9 cellular contexts compared by ENCODE assay signal in genomic region chr5:84435861-84436346, GRCh38. TPM values are rescaled to one million over a fixed set of nuclear protein-coding genes. Genes with fewer than 3 reads are reported as not detected.
A peak's percentile ranks its signal among the peaks of the same experiment; 100 is the strongest.
DNase-seq lines count a peak whose midpoint lies in the region; ATAC-seq and TF ChIP-seq lines count a peak whose summit lies in the region.
"Not testable (repeated sequence)": the region's sequence is repeated elsewhere in the genome, so short reads cannot be mapped to it uniquely, and the experiment has no call there.
"Had no signal": no experiment of that assay in that cellular context is flagged by ENCODE, and none has a peak within 500 bp of the region (broad histone marks: within the 10 kb centered on the region; RNA-seq: fewer than 3 reads in every experiment).

No MANE protein-coding gene starts in this region.

- RAD21 ChIA-PET in HCT116 (lab: Charles Lee; ENCODE audit: low non-redundant PET in 1 of 2, low total read pairs in 2 of 2, uncharacterized antibody in 2 of 2, unreplicated experiment in 2 of 2), result not testable (repeated sequence)

- peak overlapping the region; percentile 54 for H2AFZ ChIP-seq in HCT116 (ENCODE audit: low read depth, low read length, poor library complexity, severe bottlenecking)

- not testable (repeated sequence) for TF ChIP-seq POLR2A in HCT116 (IDR thresholded peaks at IDR 0.05; ENCODE audit: borderline replicate concordance, extremely low read depth, insufficient read depth, insufficient read length)

- not testable (repeated sequence) for H3K27me3 Mint-ChIP-seq in Calu3 (ENCODE audit: unreplicated experiment); nephron (ENCODE audit: low read depth)

- not testable (repeated sequence) for H3K79me2 ChIP-seq in HCT116 (ENCODE audit: insufficient read depth, low read length)

- H3K36me3 Mint-ChIP-seq in Calu3 (ENCODE audit: insufficient read depth, unreplicated experiment); nephron (ENCODE audit: low read depth): not testable (repeated sequence)

- not testable (repeated sequence) for H3K9me2 ChIP-seq in HCT116 (ENCODE audit: insufficient read depth)

- H3K4me3 ChIP-seq in HCT116 (replicated peaks in 1 of 2; ENCODE audit: low read depth in 1 of 2, low read length in 2 of 2); brain microvascular endothelial cell (ENCODE audit: low read depth, low read length): not testable (repeated sequence)
- H3K4me3 ChIP-seq in SK-N-MC, result peak overlapping the region; percentile 45

- H3K27ac Mint-ChIP-seq in Calu3 (ENCODE audit: unreplicated experiment), result not testable (repeated sequence)
- H3K27ac Mint-ChIP-seq in nephron, result peak overlapping the region; percentile 10 to 85 (median 42)

- H3K27ac ChIP-seq in HCT116 (ENCODE audit: low read depth, low read length); foreskin keratinocyte: not testable (repeated sequence)
- peak overlapping the region; percentile 73; the same call in 1 of the 2 replicates for H3K27ac ChIP-seq in SK-N-MC
- H3K27ac ChIP-seq in brain microvascular endothelial cell, result peak overlapping the region; percentile 34

- CTCF ChIA-PET in Calu3 (lab: Charles Lee); HCT116 (lab: Charles Lee): not testable (repeated sequence)

- TF ChIP-seq RAD21 in HCT116 (IDR thresholded peaks at IDR 0.05; ENCODE audit: low read depth), result not testable (repeated sequence)

- H3K36me3 ChIP-seq in HCT116 (ENCODE audit: control insufficient read depth in 1 of 2, insufficient read depth in 2 of 2, low read length in 2 of 2); SK-N-MC (ENCODE audit: insufficient read depth, low read length); brain microvascular endothelial cell (replicated peaks): not testable (repeated sequence)

- not testable (repeated sequence) for H3K27me3 ChIP-seq in HCT116 (ENCODE audit: insufficient read depth, low read length); brain microvascular endothelial cell (replicated peaks)
- peaks cover 13% of the 10 kb centered on the region for H3K27me3 ChIP-seq in foreskin keratinocyte

- H3K9me3 ChIP-seq in HCT116 (ENCODE audit: control insufficient read depth in 1 of 2, insufficient read depth in 1 of 2, low read depth in 1 of 2, low read length in 2 of 2); SK-N-MC (ENCODE audit: low read depth, low read length): not testable (repeated sequence)

- in situ Hi-C loops in brain microvascular endothelial cell (cut with HindIII; ENCODE audit: low pct_ligation_motif_present, low sequenced_read_pairs), result not testable (repeated sequence)

- H3K9me3 Mint-ChIP-seq in Calu3 (ENCODE audit: low read depth, unreplicated experiment); nephron: not testable (repeated sequence)

- H3K4me3 Mint-ChIP-seq in Calu3 (ENCODE audit: low read depth, unreplicated experiment), result peak overlapping the region; percentile 9
- H3K4me3 Mint-ChIP-seq in nephron, result not testable (repeated sequence)

- H3K4me1 ChIP-seq in HCT116 (ENCODE audit: control insufficient read depth in 1 of 2, insufficient read depth in 2 of 2, low read length in 2 of 2), result peaks cover 23 to 25% of the 10 kb centered on the region in 2 experiments
- H3K4me1 ChIP-seq in foreskin keratinocyte, result peaks cover 18% of the 10 kb centered on the region

- not testable (repeated sequence) for BruUV-seq in Calu3 (replicated peaks; lab: Mats Ljungman, UMichigan); HCT116 (replicated peaks; lab: Mats Ljungman, UMichigan)

- intact Hi-C loops in Calu3 (cut with micrococcal nuclease; ENCODE audit: unreplicated experiment); HCT116 (cut with micrococcal nuclease): not testable (repeated sequence)

- POLR2A ChIA-PET in HCT116 (lab: Charles Lee), result not testable (repeated sequence)

- peak overlapping the region; percentile 46 for H3K4me2 ChIP-seq in HCT116 (ENCODE audit: low read length)

- peak; percentile 80 for ATAC-seq in HCT116
- ATAC-seq in foreskin keratinocyte, result not testable (repeated sequence)

- not testable (repeated sequence) for TF ChIP-seq CTCF in Calu3 (IDR thresholded peaks at IDR 0.05; ENCODE audit: unreplicated experiment); HCT116 (IDR thresholded peaks at IDR 0.05 in 2 of 3, conservative IDR thresholded peaks at IDR 0.05 in 1 of 3; ENCODE audit: borderline replicate concordance in 1 of 3, insufficient read depth in 1 of 3, low read depth in 2 of 3, low read length in 2 of 3); brain microvascular endothelial cell (IDR thresholded peaks at IDR 0.05; ENCODE audit: low read depth, low read length, missing control alignments); foreskin keratinocyte (conservative IDR thresholded peaks at IDR 0.05); nephron (IDR thresholded peaks at IDR 0.05; ENCODE audit: unreplicated experiment in 3 of 3)

- DNase-seq in Calu3, result peak; percentile 24
- DNase-seq in HCT116 (ENCODE audit: low read depth, low spot score), result peak; percentile 22
- peak; percentile 7 for DNase-seq in NCI-H82 (lab: John Stamatoyannopoulos, UW)
- DNase-seq in SK-N-MC (ENCODE audit: low read depth, low spot score), result not testable (repeated sequence)
- DNase-seq in brain microvascular endothelial cell, result peak; percentile 83
- DNase-seq in foreskin keratinocyte, result peak; percentile 32 to 63

- not testable (repeated sequence) for H4K20me1 ChIP-seq in HCT116 (ENCODE audit: insufficient read depth)

- peaks cover 30% of the 10 kb centered on the region for H3K4me1 Mint-ChIP-seq in Calu3 (ENCODE audit: low read depth, unreplicated experiment)
- not testable (repeated sequence) for H3K4me1 Mint-ChIP-seq in nephron

- H3K9ac ChIP-seq in HCT116 (ENCODE audit: low read length); SK-N-MC (ENCODE audit: insufficient read length): not testable (repeated sequence)

TF ChIP-seq in HCT116, 20 proteins besides CTCF, POLR2A, EP300 and RAD21:
- 0 out of 2 replicates have a peak, but pooled peaks have one; percentile 18 for TF ChIP-seq CEBPB (IDR thresholded peaks at IDR 0.05; ENCODE audit: low read depth)
TF ChIP-seq in HCT116: peak in this region for 1; not testable (repeated sequence) for 19.

RNA-seq across cellular contexts. Expression of gene EDIL3, which starts 51.2 kb away (rescaled TPM):
- total RNA-seq in Calu3 (2022), result 0.07 and 0.24 TPM in 2 replicates
- 0.32 TPM for total RNA-seq in HCT116 (2021; ENCODE audit: unreplicated experiment)
- polyA plus RNA-seq in HCT116 (2012), result 0.01 TPM in 1 of 2 replicates, not detected in the other
- 0.04 and 0.10 TPM in 2 replicates for total RNA-seq in foreskin keratinocyte
- 0.02 TPM in 1 of 2 replicates, not detected in the other for polyA plus RNA-seq in foreskin keratinocyte
- total RNA-seq: CD8-positive, alpha-beta T cell had no signal
- polyA plus RNA-seq: IgD-negative memory B cell had no signal
